In genomic region chr10:47308775-47309174, GRCh38 we compare ENCODE assay signal across 39 cellular contexts. TPM values are rescaled to one million over a fixed set of nuclear protein-coding genes. Genes with fewer than 3 reads are reported as not detected.
"Had no signal": no experiment of that assay in that cellular context is flagged by ENCODE, and none has a peak within 500 bp of the region (broad histone marks: within the 10 kb centered on the region; RNA-seq: fewer than 3 reads in every experiment).

No MANE protein-coding gene starts in this region.

- H3K4me1 ChIP-seq: adrenal gland, breast epithelium, colonic mucosa had no signal

- H3K27me3 ChIP-seq: adrenal gland, breast epithelium, colonic mucosa had no signal

- H3K27ac ChIP-seq: adrenal gland, breast epithelium, cardiac muscle cell, colonic mucosa, epithelial cell of prostate, esophagus squamous epithelium, gastroesophageal sphincter, WERI-Rb-1 had no signal

- ATAC-seq: activated CD4-positive, alpha-beta T cell treated with anti-CD3 and anti-CD28 coated beads for 36 hours; activated CD8-positive, alpha-beta memory T cell treated with anti-CD3 and anti-CD28 coated beads, Interleukin-2, amount 10 ng/mL, durations not matched to agents 7 days and 5 days; activated CD8-positive, alpha-beta T cell treated with anti-CD3 and anti-CD28 coated beads, Interleukin-2, amount 10 ng/mL, durations not matched to agents 7 days and 5 days; activated naive CD8-positive, alpha-beta T cell treated with anti-CD3 and anti-CD28 coated beads, Interleukin-2, amount 50 U/mL, for 24 hours; gastroesophageal sphincter; T-helper 17 cell had no signal

- H3K9me3 ChIP-seq: adrenal gland, breast epithelium, colonic mucosa, esophagus squamous epithelium, gastroesophageal sphincter had no signal

- H3K36me3 ChIP-seq: adrenal gland, breast epithelium, cardiac muscle cell, colonic mucosa, esophagus squamous epithelium, gastroesophageal sphincter, WERI-Rb-1 had no signal

- H3K4me3 ChIP-seq: adrenal gland, breast epithelium, cardiac muscle cell, colonic mucosa, esophagus squamous epithelium, gastroesophageal sphincter had no signal

- DNase-seq: activated CD4-positive, CD25-positive, alpha-beta regulatory T cell; activated CD4-positive, CD25-positive, alpha-beta regulatory T cell treated with anti-CD3 and anti-CD28 coated beads, Interleukin-2, amount 50 U/mL, for 72 hours; activated CD8-positive, alpha-beta memory T cell treated with anti-CD3 and anti-CD28 coated beads, Interleukin-2, amount 10 ng/mL, durations not matched to agents 7 days and 5 days; activated CD8-positive, alpha-beta memory T cell treated with anti-CD3 and anti-CD28 coated beads, Interleukin-2, amount 50 U/mL, for 4 hours; activated effector memory CD4-positive, alpha-beta T cell treated with anti-CD3 and anti-CD28 coated beads, Interleukin-2, amount 50 U/mL, for 16 hours; activated naive CD8-positive, alpha-beta T cell treated with anti-CD3 and anti-CD28 coated beads for 36 hours; activated T-cell treated with anti-CD3 and anti-CD28 coated beads, Interleukin-2, amount 50 U/mL, for 1 hour; adrenal gland; amygdala; aorta; central memory CD4-positive, alpha-beta T cell; cerebellar nuclear complex; colonic mucosa; effector CD8-positive, alpha-beta T cell; esophagus squamous epithelium; foreskin melanocyte; T-helper 1 cell; T-helper 17 cell; T1000 had no signal

RNA-seq across cellular contexts. Expression of gene GDF10, which starts 8.8 kb away (rescaled TPM):
- total RNA-seq: activated CD8-positive, alpha-beta T cell treated with anti-CD3 and anti-CD28 coated beads, Interleukin-2, amount 10 ng/mL, durations not matched to agents 7 days and 5 days; dermis microvascular lymphatic vessel endothelial cell; endothelial cell of umbilical vein; fibroblast of villous mesenchyme; glomerular endothelial cell had no signal
- polyA plus RNA-seq: endothelial cell of umbilical vein had no signal

RNA-seq across cellular contexts. Expression of gene GDF2, which starts 13.5 kb away (rescaled TPM):
- total RNA-seq: activated CD4-positive, alpha-beta memory T cell treated with anti-CD3 and anti-CD28 coated beads for 36 hours; activated CD4-positive, alpha-beta T cell treated with anti-CD3 and anti-CD28 coated beads for 36 hours; activated CD4-positive, alpha-beta T cell treated with anti-CD3 and anti-CD28 coated beads, Interleukin-2, amount 10 ng/mL, durations not matched to agents 24 days and 14 days; activated CD8-positive, alpha-beta memory T cell treated with anti-CD3 and anti-CD28 coated beads for 36 hours; activated CD8-positive, alpha-beta memory T cell treated with anti-CD3 and anti-CD28 coated beads, Interleukin-2, amount 10 ng/mL, durations not matched to agents 7 days and 5 days; activated CD8-positive, alpha-beta T cell treated with anti-CD3 and anti-CD28 coated beads, Interleukin-2, amount 10 ng/mL, durations not matched to agents 7 days and 5 days; activated naive CD4-positive, alpha-beta T cell treated with anti-CD3 and anti-CD28 coated beads for 36 hours; activated naive CD8-positive, alpha-beta T cell treated with anti-CD3 and anti-CD28 coated beads for 36 hours; activated T-helper 1 cell treated with anti-CD3 and anti-CD28 coated beads, Interleukin-12 subunit alpha, Interleukin-12 subunit beta, Interleukin-2, Interleukin-4 antibody, amounts not matched to agents 30 ng/mL and 10 ng/mL and 1 ng/mL, durations not matched to agents 14 hours and 24 hours and 36 hours; activated T-helper 2 cell treated with anti-CD3 and anti-CD28 coated beads, Interferon-gamma antibody, Interleukin-2, Interleukin-4, amounts not matched to agents 10 μg/mL and 5 μg/mL and 100 μg/mL, durations not matched to agents 14 hours and 24 hours and 36 hours; adrenal gland; aorta; breast epithelium; colonic mucosa; dermis microvascular lymphatic vessel endothelial cell; endothelial cell of umbilical vein; esophagus squamous epithelium; fibroblast of lung; fibroblast of villous mesenchyme; gastroesophageal sphincter; glomerular endothelial cell; T-helper 17 cell had no signal
- polyA plus RNA-seq: adrenal gland, aorta, endothelial cell of umbilical vein, esophagus, fibroblast of lung had no signal

RNA-seq across cellular contexts. Expression of gene RBP3, which starts 39.4 kb away (rescaled TPM):
- total RNA-seq: activated CD4-positive, alpha-beta memory T cell treated with anti-CD3 and anti-CD28 coated beads for 36 hours; activated CD4-positive, alpha-beta T cell treated with anti-CD3 and anti-CD28 coated beads for 36 hours; activated CD4-positive, alpha-beta T cell treated with anti-CD3 and anti-CD28 coated beads, Interleukin-2, amount 10 ng/mL, durations not matched to agents 24 days and 14 days; activated CD8-positive, alpha-beta memory T cell treated with anti-CD3 and anti-CD28 coated beads for 36 hours; activated CD8-positive, alpha-beta memory T cell treated with anti-CD3 and anti-CD28 coated beads, Interleukin-2, amount 10 ng/mL, durations not matched to agents 7 days and 5 days; activated CD8-positive, alpha-beta T cell treated with anti-CD3 and anti-CD28 coated beads, Interleukin-2, amount 10 ng/mL, durations not matched to agents 7 days and 5 days; activated naive CD4-positive, alpha-beta T cell treated with anti-CD3 and anti-CD28 coated beads for 36 hours; activated naive CD8-positive, alpha-beta T cell treated with anti-CD3 and anti-CD28 coated beads for 36 hours; activated T-helper 1 cell treated with anti-CD3 and anti-CD28 coated beads, Interleukin-12 subunit alpha, Interleukin-12 subunit beta, Interleukin-2, Interleukin-4 antibody, amounts not matched to agents 30 ng/mL and 10 ng/mL and 1 ng/mL, durations not matched to agents 14 hours and 24 hours and 36 hours; activated T-helper 2 cell treated with anti-CD3 and anti-CD28 coated beads, Interferon-gamma antibody, Interleukin-2, Interleukin-4, amounts not matched to agents 10 μg/mL and 5 μg/mL and 100 μg/mL, durations not matched to agents 14 hours and 24 hours and 36 hours; aorta; breast epithelium; cardiac muscle cell; colonic mucosa; dermis microvascular lymphatic vessel endothelial cell; endothelial cell of umbilical vein; esophagus squamous epithelium; fibroblast of lung; fibroblast of villous mesenchyme; gastroesophageal sphincter; glomerular endothelial cell; T-helper 17 cell had no signal
- polyA plus RNA-seq: adrenal gland, aorta, cardiac muscle cell, endothelial cell of umbilical vein, esophagus, fibroblast of lung had no signal
